ENCODE assay signal across 2 cellular contexts in the genomic region with DNA sequence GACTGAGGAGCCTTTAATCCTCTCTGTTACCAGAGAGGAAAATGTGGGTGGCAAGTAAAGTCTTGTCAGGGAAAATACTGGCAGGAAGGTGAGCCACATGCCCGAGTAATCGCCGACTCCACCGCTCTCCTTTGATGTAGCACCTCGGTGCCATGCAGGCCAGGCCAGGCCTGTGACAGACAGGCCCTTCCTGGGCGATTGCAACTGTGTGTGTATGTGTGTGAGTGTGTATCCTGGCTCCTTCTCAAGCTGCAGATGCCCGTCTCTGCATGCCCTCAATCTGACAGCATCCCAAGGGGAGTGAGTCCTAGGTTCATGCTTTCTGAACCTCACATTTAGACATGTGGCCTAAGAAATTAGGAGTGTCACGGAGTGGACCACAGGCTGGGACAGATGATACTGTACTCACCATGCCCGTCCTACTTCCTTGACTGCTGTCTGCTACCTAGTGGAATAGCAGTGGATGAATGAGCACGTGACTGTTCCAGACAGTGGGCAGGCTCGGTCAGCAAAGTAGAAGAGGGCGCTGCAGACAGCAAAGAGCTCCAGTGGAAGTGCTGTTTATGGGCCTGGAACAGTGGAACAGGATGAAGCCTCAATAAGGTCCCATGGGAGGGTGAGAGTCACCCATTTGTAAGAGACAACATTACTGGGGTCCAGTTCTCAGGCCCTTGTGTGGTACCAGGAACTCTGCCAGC.
A peak's percentile ranks its signal among the peaks of the same experiment; 100 is the strongest.
TF ChIP-seq lines count a peak whose summit lies in the region.

No MANE protein-coding gene starts in this region.

TF ChIP-seq in IMR-90, 13 proteins besides CTCF, POLR2A, EP300 and RAD21:
- TF ChIP-seq, protein P1, sequence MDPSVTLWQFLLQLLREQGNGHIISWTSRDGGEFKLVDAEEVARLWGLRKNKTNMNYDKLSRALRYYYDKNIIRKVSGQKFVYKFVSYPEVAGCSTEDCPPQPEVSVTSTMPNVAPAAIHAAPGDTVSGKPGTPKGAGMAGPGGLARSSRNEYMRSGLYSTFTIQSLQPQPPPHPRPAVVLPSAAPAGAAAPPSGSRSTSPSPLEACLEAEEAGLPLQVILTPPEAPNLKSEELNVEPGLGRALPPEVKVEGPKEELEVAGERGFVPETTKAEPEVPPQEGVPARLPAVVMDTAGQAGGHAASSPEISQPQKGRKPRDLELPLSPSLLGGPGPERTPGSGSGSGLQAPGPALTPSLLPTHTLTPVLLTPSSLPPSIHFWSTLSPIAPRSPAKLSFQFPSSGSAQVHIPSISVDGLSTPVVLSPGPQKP (IDR thresholded peaks at IDR 0.05; ENCODE audit: borderline replicate concordance, low read depth, low read length), result no peak
- TF ChIP-seq NFE2L2 (IDR thresholded peaks at IDR 0.05; ENCODE audit: low read depth, low read length) (no peak), MAFK (IDR thresholded peaks at IDR 0.05; ENCODE audit: low read depth, low read length) (no peak), RCOR1 (IDR thresholded peaks at IDR 0.05; ENCODE audit: insufficient replicate concordance, low read length) (no peak), FOS (IDR thresholded peaks at IDR 0.05; ENCODE audit: low read depth, low read length) (no peak), MAZ (IDR thresholded peaks at IDR 0.05; ENCODE audit: borderline replicate concordance, low read depth, low read length) (no peak), RFX5 (IDR thresholded peaks at IDR 0.05; ENCODE audit: low read depth, low read length) (no peak), MXI1 (IDR thresholded peaks at IDR 0.05; ENCODE audit: borderline replicate concordance, low read depth, low read length) (no peak), CHD1 (IDR thresholded peaks at IDR 0.05; ENCODE audit: low read depth, low read length) (no peak)
- TF ChIP-seq, protein P2, sequence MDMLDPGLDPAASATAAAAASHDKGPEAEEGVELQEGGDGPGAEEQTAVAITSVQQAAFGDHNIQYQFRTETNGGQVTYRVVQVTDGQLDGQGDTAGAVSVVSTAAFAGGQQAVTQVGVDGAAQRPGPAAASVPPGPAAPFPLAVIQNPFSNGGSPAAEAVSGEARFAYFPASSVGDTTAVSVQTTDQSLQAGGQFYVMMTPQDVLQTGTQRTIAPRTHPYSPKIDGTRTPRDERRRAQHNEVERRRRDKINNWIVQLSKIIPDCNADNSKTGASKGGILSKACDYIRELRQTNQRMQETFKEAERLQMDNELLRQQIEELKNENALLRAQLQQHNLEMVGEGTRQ (IDR thresholded peaks at IDR 0.05; ENCODE audit: low read depth, low read length), result no peak

TF ChIP-seq in K562, 482 proteins besides CTCF, POLR2A, EP300 and RAD21:
- TF ChIP-seq, protein P2 (CRISPR knock-in tag; IDR thresholded peaks at IDR 0.05), result 0 out of 2 replicates have a peak, but pooled peaks have one; percentile 19
- TF ChIP-seq, protein P3, sequence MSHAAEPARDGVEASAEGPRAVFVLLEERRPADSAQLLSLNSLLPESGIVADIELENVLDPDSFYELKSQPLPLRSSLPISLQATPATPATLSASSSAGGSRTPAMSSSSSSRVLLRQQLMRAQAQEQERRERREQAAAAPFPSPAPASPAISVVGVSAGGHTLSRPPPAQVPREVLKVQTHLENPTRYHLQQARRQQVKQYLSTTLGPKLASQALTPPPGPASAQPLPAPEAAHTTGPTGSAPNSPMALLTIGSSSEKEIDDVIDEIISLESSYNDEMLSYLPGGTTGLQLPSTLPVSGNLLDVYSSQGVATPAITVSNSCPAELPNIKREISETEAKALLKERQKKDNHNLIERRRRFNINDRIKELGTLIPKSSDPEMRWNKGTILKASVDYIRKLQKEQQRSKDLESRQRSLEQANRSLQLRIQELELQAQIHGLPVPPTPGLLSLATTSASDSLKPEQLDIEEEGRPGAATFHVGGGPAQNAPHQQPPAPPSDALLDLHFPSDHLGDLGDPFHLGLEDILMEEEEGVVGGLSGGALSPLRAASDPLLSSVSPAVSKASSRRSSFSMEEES (CRISPR knock-in tag; IDR thresholded peaks at IDR 0.05), result peak; percentile 31; the same call in 1 of the 2 replicates
- TF ChIP-seq ZFPM2 (CRISPR knock-in tag; IDR thresholded peaks at IDR 0.05) (no peak), CBFB (CRISPR knock-in tag; IDR thresholded peaks at IDR 0.05) (no peak), BHLHE40 (IDR thresholded peaks at IDR 0.05; ENCODE audit: low read length) (peak; percentile 43; the same call in 1 of the 2 replicates)
- TF ChIP-seq, protein P4, sequence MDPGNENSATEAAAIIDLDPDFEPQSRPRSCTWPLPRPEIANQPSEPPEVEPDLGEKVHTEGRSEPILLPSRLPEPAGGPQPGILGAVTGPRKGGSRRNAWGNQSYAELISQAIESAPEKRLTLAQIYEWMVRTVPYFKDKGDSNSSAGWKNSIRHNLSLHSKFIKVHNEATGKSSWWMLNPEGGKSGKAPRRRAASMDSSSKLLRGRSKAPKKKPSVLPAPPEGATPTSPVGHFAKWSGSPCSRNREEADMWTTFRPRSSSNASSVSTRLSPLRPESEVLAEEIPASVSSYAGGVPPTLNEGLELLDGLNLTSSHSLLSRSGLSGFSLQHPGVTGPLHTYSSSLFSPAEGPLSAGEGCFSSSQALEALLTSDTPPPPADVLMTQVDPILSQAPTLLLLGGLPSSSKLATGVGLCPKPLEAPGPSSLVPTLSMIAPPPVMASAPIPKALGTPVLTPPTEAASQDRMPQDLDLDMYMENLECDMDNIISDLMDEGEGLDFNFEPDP (CRISPR knock-in tag; IDR thresholded peaks at IDR 0.05), result no peak
